ENCODE assay signal across 9 cellular contexts in genomic region chr15:89356634-89357298, GRCh38. TPM values are rescaled to one million over a fixed set of nuclear protein-coding genes. Genes with fewer than 3 reads are reported as not detected.
A peak's percentile ranks its signal among the peaks of the same experiment; 100 is the strongest.
DNase-seq lines count a peak whose midpoint lies in the region; ATAC-seq, FAIRE-seq and TF ChIP-seq lines count a peak whose summit lies in the region.
"Had no signal": no experiment of that assay in that cellular context is flagged by ENCODE, and none has a peak within 500 bp of the region (broad histone marks: within the 10 kb centered on the region; RNA-seq: fewer than 3 reads in every experiment).

No MANE protein-coding gene starts in this region.

- peak; percentile 51 for DNase-seq in COR-L47 (lab: John Stamatoyannopoulos, UW)
- DNase-seq in HK-2 (ENCODE audit: unreplicated experiment), result peak; percentile 32
- peak; percentile 79 for DNase-seq in SK-N-SH
- peak; percentile 30 for DNase-seq in kidney
- no peak for DNase-seq in KG1 (lab: John Stamatoyannopoulos, UW)
- no peak for DNase-seq in KBM-7

- no peaks in the 10 kb centered on the region for H3K36me3 ChIP-seq in SK-N-SH (replicated peaks in 1 of 2; ENCODE audit: control insufficient read depth in 1 of 2, insufficient read depth in 2 of 2, low read length in 1 of 2)
- no peaks in the 10 kb centered on the region for H3K36me3 ChIP-seq in kidney (ENCODE audit: control insufficient read depth in 1 of 2, insufficient read depth in 2 of 2, low read length in 2 of 2)

- H3K4me1 ChIP-seq in SK-N-SH (ENCODE audit: control insufficient read depth in 1 of 2, insufficient read depth in 2 of 2, low read depth in 1 of 2, low read length in 1 of 2), result peaks cover 0 to 23% of the 10 kb centered on the region in 2 experiments; a peak in 2 of 4 replicates
- H3K4me1 ChIP-seq in kidney (ENCODE audit: control insufficient read depth in 1 of 2, insufficient read depth in 1 of 2, low read depth in 1 of 2, low read length in 2 of 2), result no peaks in the 10 kb centered on the region

- H3K27ac ChIP-seq in SK-N-SH (ENCODE audit: low read depth in 2 of 2, low read length in 1 of 2) (no peak overlapping the region), kidney (ENCODE audit: low read depth in 2 of 2, low read length in 2 of 2) (no peak overlapping the region)
- H3K27ac ChIP-seq: epithelial cell of prostate had no signal

- H3K9me3 ChIP-seq in SK-N-SH (no peaks in the 10 kb centered on the region), kidney (ENCODE audit: control insufficient read depth in 1 of 2, low read length in 2 of 2) (no peaks in the 10 kb centered on the region)

- CTCF ChIA-PET in SK-N-SH (lab: Yijun Ruan, JAX), result interaction anchor here (0.9 to 23.0 kb wide), 26 partner anchors 8 to 235 kb away, joined by 3 to 766 read pairs (median 7); partner anchors contain the start of gene POLG

- no peaks in the 10 kb centered on the region for H3K9me2 ChIP-seq in SK-N-SH

- in situ Hi-C loops in KBM-7 (cut with MboI; ENCODE audit: low pct_unique_long_range_greater_than_20kb, low sequenced_read_pairs), result no loop called here

- H2AFZ ChIP-seq in SK-N-SH (ENCODE audit: low read depth), result no peak overlapping the region

- no peak overlapping the region for H3K4me2 ChIP-seq in SK-N-SH

- POLR2A ChIA-PET in SK-N-SH (lab: Yijun Ruan, JAX), result interaction anchor here (0.5 to 1.0 kb wide), 4 partner anchors 22 to 566 kb away, joined by 3 to 6 read pairs (median 3); partner anchors contain the start of gene POLG

- TF ChIP-seq CTCF in SK-N-SH (IDR thresholded peaks at IDR 0.05) (peak; percentile 67), kidney (IDR thresholded peaks at IDR 0.05; ENCODE audit: borderline replicate concordance, extremely low read depth, insufficient read depth) (peak; percentile 35)

- intact Hi-C loops in kidney (cut with DNase I), result no loop called here

- no peak for FAIRE-seq in kidney (lab: Jason Lieb, UNC)

- no peak for TF ChIP-seq EP300 in SK-N-SH (IDR thresholded peaks at IDR 0.05; ENCODE audit: borderline replicate concordance in 1 of 2, low read depth in 1 of 2, low read length in 1 of 2)

- H3K27me3 ChIP-seq in SK-N-SH (ENCODE audit: insufficient read depth), result peaks cover 30% of the 10 kb centered on the region; the same call in 1 of the 2 replicates

- H4K20me1 ChIP-seq in SK-N-SH (ENCODE audit: insufficient read depth), result peaks cover 7% of the 10 kb centered on the region; the same call in 1 of the 2 replicates

- H3K4me3 ChIP-seq in SK-N-SH (ENCODE audit: low read depth in 2 of 2, low read length in 1 of 2) (no peak overlapping the region), kidney (ENCODE audit: low read length in 2 of 2) (no peak overlapping the region)

- ATAC-seq in HG03565 (IDR thresholded peaks at IDR 0.05; ENCODE audit: unreplicated experiment) (no peak), GM19328 (IDR thresholded peaks at IDR 0.05; ENCODE audit: unreplicated experiment) (no peak)

- peak; percentile 70 for TF ChIP-seq RAD21 in SK-N-SH (IDR thresholded peaks at IDR 0.05; ENCODE audit: low read length)

- WGBS in SK-N-SH (ENCODE audit: low lambda C conversion rate), result 17% methylated on average over 13 of the region's 13 CpGs

- no peaks in the 10 kb centered on the region for H3K79me2 ChIP-seq in SK-N-SH (ENCODE audit: insufficient read depth)

- H3K9ac ChIP-seq in SK-N-SH, result no peak overlapping the region
- H3K9ac ChIP-seq in kidney (ENCODE audit: low read length in 2 of 2), result no peak overlapping the region

- H3F3A ChIP-seq in SK-N-SH (replicated peaks; ENCODE audit: insufficient read depth), result peaks cover 6% of the 10 kb centered on the region

TF ChIP-seq in SK-N-SH, 30 proteins besides CTCF, POLR2A, EP300 and RAD21:
- TF ChIP-seq FOXJ3 (CRISPR knock-in tag; IDR thresholded peaks at IDR 0.05), result no peak
- no peak for TF ChIP-seq CHD2 (IDR thresholded peaks at IDR 0.05; ENCODE audit: low read length, partially characterized antibody)
- TF ChIP-seq REST (IDR thresholded peaks at IDR 0.05; ENCODE audit: low read depth, low read length), result no peak
- no peak for TF ChIP-seq GABPA (IDR thresholded peaks at IDR 0.05; ENCODE audit: low read depth)
- 0 out of 2 replicates have a peak, but pooled peaks have one; percentile 37 for TF ChIP-seq MAX (IDR thresholded peaks at IDR 0.05; ENCODE audit: low read depth)
- no peak for TF ChIP-seq FOSL2 (IDR thresholded peaks at IDR 0.05; ENCODE audit: borderline replicate concordance, low read depth)
- TF ChIP-seq MXI1 (IDR thresholded peaks at IDR 0.05; ENCODE audit: low read depth, low read length), result peak; percentile 78; the same call in 1 of the 2 replicates
- TF ChIP-seq YY1 (IDR thresholded peaks at IDR 0.05; ENCODE audit: low read depth), result no peak
- TF ChIP-seq RCOR1 (IDR thresholded peaks at IDR 0.05; ENCODE audit: low read length), result peak; percentile 60; the same call in 1 of the 2 replicates
- peak; percentile 72 for TF ChIP-seq SMC3 (IDR thresholded peaks at IDR 0.05; ENCODE audit: low read depth, low read length)
- no peak for TF ChIP-seq NFIC (IDR thresholded peaks at IDR 0.05; ENCODE audit: borderline replicate concordance)
- TF ChIP-seq RFX5 (IDR thresholded peaks at IDR 0.05; ENCODE audit: low read length), result no peak
- TF ChIP-seq FOXM1 (IDR thresholded peaks at IDR 0.05; ENCODE audit: low read depth), result no peak
- no peak for TF ChIP-seq POLR2AphosphoS5 (IDR thresholded peaks at IDR 0.05; ENCODE audit: low read depth, low read length)
- TF ChIP-seq ELF1 (IDR thresholded peaks at IDR 0.05), result no peak
- TF ChIP-seq IRF3 (IDR thresholded peaks at IDR 0.05; ENCODE audit: low read depth, low read length), result no peak
- TF ChIP-seq JUND (IDR thresholded peaks at IDR 0.05), result no peak
- no peak for TF ChIP-seq EZH2phosphoT487 (IDR thresholded peaks at IDR 0.05; ENCODE audit: borderline replicate concordance, low read depth)
- no peak for TF ChIP-seq TCF12 (IDR thresholded peaks at IDR 0.05)
- TF ChIP-seq USF1 (IDR thresholded peaks at IDR 0.05; ENCODE audit: borderline replicate concordance, low read depth), result no peak

RNA-seq across cellular contexts. Expression of gene POLG, which starts 22.1 kb away (rescaled TPM):
- polyA plus RNA-seq in SK-N-SH (2012; rRNA removed) (24.9 and 25.1 TPM in 2 replicates), kidney (ENCODE audit: insufficient read depth, low read depth, low replicate concordance) (28.6 TPM)
- 13.4 and 18.8 TPM in 2 replicates for polyA plus RNA-seq in SK-N-SH (2012; cell fraction: cytosol; rRNA removed)
- 145 and 160 TPM in 2 replicates for polyA plus RNA-seq in SK-N-SH (2012; cell fraction: nucleus; rRNA removed)
- 72.4 TPM for total RNA-seq in kidney

Comparison
In these comparisons a context has a peak if more than half of its experiments do, and no peak if none do; other contexts are left out.
1. DNase-seq: peak in COR-L47 (single experiment), HK-2 (single experiment), SK-N-SH (single experiment) and kidney (single experiment); none in KG1 (single experiment) and KBM-7 (single experiment).